ENCODE assay signal across 1 cellular context in genomic region chr12:6764011-6764828, GRCh38.
A peak's percentile ranks its signal among the peaks of the same experiment; 100 is the strongest.
TF ChIP-seq lines count a peak whose summit lies in the region.

No MANE protein-coding gene starts in this region.

TF ChIP-seq in IMR-90, 13 proteins besides CTCF, POLR2A, EP300 and RAD21 (continued from another document):
- no peak for TF ChIP-seq ELK1 (IDR thresholded peaks at IDR 0.05; ENCODE audit: borderline replicate concordance, low read depth, low read length)
- TF ChIP-seq MAZ (IDR thresholded peaks at IDR 0.05; ENCODE audit: borderline replicate concordance, low read depth, low read length), result peak; percentile 92
TF ChIP-seq in IMR-90: peak in this region for 3.
